1 cellular context compared by ENCODE assay signal in the genomic region with DNA sequence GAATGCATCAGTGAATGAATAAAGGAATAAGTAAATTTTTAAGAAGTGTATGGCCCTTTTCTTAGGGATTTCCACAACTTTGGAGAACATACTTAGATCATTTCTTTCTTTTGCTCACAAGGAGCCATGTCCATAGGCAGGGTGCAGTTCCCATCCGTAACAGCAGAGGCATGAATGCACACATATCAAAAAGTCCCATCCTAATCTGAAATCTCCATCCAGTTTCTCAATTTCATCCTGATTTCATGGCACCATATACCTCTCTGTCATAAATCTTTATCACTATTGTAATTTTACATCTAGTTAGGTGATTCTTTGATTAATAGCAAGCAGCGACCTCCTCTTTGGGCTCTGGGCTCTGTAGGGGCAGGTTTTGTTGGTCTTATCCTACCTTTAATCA.
TF ChIP-seq lines count a peak whose summit lies in the region.

No MANE protein-coding gene starts in this region.

TF ChIP-seq in WTC11, 78 proteins besides CTCF, POLR2A, EP300 and RAD21 (continued from another document):
- TF ChIP-seq, protein P1, sequence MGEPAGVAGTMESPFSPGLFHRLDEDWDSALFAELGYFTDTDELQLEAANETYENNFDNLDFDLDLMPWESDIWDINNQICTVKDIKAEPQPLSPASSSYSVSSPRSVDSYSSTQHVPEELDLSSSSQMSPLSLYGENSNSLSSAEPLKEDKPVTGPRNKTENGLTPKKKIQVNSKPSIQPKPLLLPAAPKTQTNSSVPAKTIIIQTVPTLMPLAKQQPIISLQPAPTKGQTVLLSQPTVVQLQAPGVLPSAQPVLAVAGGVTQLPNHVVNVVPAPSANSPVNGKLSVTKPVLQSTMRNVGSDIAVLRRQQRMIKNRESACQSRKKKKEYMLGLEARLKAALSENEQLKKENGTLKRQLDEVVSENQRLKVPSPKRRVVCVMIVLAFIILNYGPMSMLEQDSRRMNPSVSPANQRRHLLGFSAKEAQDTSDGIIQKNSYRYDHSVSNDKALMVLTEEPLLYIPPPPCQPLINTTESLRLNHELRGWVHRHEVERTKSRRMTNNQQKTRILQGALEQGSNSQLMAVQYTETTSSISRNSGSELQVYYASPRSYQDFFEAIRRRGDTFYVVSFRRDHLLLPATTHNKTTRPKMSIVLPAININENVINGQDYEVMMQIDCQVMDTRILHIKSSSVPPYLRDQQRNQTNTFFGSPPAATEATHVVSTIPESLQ (CRISPR knock-in tag; IDR thresholded peaks at IDR 0.05) = no peak
- TF ChIP-seq, protein P2, sequence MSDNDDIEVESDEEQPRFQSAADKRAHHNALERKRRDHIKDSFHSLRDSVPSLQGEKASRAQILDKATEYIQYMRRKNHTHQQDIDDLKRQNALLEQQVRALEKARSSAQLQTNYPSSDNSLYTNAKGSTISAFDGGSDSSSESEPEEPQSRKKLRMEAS (CRISPR knock-in tag; IDR thresholded peaks at IDR 0.05) = no peak
- TF ChIP-seq, protein P3, sequence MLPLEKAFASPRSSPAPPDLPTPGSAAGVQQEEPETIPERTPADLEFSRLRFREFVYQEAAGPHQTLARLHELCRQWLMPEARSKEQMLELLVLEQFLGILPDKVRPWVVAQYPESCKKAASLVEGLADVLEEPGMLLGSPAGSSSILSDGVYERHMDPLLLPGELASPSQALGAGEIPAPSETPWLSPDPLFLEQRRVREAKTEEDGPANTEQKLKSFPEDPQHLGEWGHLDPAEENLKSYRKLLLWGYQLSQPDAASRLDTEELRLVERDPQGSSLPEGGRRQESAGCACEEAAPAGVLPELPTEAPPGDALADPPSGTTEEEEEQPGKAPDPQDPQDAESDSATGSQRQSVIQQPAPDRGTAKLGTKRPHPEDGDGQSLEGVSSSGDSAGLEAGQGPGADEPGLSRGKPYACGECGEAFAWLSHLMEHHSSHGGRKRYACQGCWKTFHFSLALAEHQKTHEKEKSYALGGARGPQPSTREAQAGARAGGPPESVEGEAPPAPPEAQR (CRISPR knock-in tag; IDR thresholded peaks at IDR 0.05) = no peak
TF ChIP-seq in WTC11: peak in this region for 0.
